In the genomic region with DNA sequence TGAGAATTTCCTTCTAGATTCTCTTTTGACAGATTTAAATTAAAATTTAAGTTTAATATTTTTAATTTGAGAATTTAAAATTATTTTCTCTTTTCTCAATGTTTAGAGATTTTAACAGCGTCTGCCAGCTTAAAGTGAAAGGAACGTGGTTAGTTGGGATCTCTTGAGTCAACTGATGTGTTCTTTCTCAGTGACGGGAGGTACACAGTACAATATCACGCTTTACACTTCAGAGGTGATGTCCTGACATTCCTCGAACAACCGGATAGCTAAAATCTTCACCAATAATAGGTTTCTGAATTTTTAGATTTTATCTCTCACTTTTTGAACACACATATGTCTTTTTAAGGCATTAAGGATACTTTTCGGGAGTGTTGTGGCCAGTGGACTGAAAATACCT, we compare ENCODE assay signal across 3 cellular contexts.
"Had no signal": no experiment of that assay in that cellular context is flagged by ENCODE, and none has a peak within 500 bp of the region (broad histone marks: within the 10 kb centered on the region; RNA-seq: fewer than 3 reads in every experiment).

No MANE protein-coding gene starts in this region.

- DNase-seq: GDM1, GF-D8 had no signal

- ATAC-seq: GM12878 had no signal

- H3K4me3 ChIP-seq: GM12878 had no signal
